In genomic region chr2:102421890-102422759, GRCh38 we compare ENCODE assay signal across 25 cellular contexts. TPM values are rescaled to one million over a fixed set of nuclear protein-coding genes. Genes with fewer than 3 reads are reported as not detected.
DNase-seq lines count a peak whose midpoint lies in the region; ATAC-seq and TF ChIP-seq lines count a peak whose summit lies in the region.
"Had no signal": no experiment of that assay in that cellular context is flagged by ENCODE, and none has a peak within 500 bp of the region (broad histone marks: within the 10 kb centered on the region; RNA-seq: fewer than 3 reads in every experiment).

No MANE protein-coding gene starts in this region.

- H3K36me3 ChIP-seq in HAP-1 (replicated peaks) (no peaks in the 10 kb centered on the region), ascending aorta (no peaks in the 10 kb centered on the region), H7 (replicated peaks; ENCODE audit: control insufficient read depth, insufficient read depth, low read length) (no peaks in the 10 kb centered on the region)

- H3K27ac Mint-ChIP-seq in activated T-cell treated with anti-CD3 and anti-CD28 coated beads, Interleukin-2, amount 50 U/mL, for 24 hours: peak overlapping the region; percentile 16
- peak overlapping the region; percentile 70 to 89 for H3K27ac Mint-ChIP-seq in T-cell
- peak overlapping the region; percentile 32 to 80 for H3K27ac Mint-ChIP-seq in activated naive CD4-positive, alpha-beta T cell treated with anti-CD3 and anti-CD28 coated beads, Interleukin-2, amount 50 U/mL, for 72 hours
- peak overlapping the region in 1 of 2 donors; percentile 100 for H3K27ac Mint-ChIP-seq in natural killer cell treated with Interleukin-12 subunit alpha and Interleukin-12 subunit beta and Interleukin-15 and Interleukin-18, amount 100 ng/mL, for 72 hours
- H3K27ac Mint-ChIP-seq: B cell had no signal

- peaks cover 57% of the 10 kb centered on the region for H3K36me3 Mint-ChIP-seq in activated T-cell treated with anti-CD3 and anti-CD28 coated beads, Interleukin-2, amount 50 U/mL, for 24 hours (ENCODE audit: low read depth)
- H3K36me3 Mint-ChIP-seq in T-cell: no peaks in the 10 kb centered on the region
- H3K36me3 Mint-ChIP-seq in activated naive CD4-positive, alpha-beta T cell treated with anti-CD3 and anti-CD28 coated beads, Interleukin-2, amount 50 U/mL, for 72 hours: peaks cover 10 to 49% of the 10 kb centered on the region in 2 donors
- H3K36me3 Mint-ChIP-seq in natural killer cell treated with Interleukin-12 subunit alpha and Interleukin-12 subunit beta and Interleukin-15 and Interleukin-18, amount 100 ng/mL, for 72 hours: peaks cover 69% of the 10 kb centered on the region

- peak overlapping the region; percentile 75 for H3K4me3 Mint-ChIP-seq in activated T-cell treated with anti-CD3 and anti-CD28 coated beads, Interleukin-2, amount 50 U/mL, for 24 hours
- H3K4me3 Mint-ChIP-seq in T-cell: peak overlapping the region; percentile 25 to 76 (median 59)
- peak overlapping the region; percentile 93 for H3K4me3 Mint-ChIP-seq in natural killer cell treated with Interleukin-12 subunit alpha and Interleukin-12 subunit beta and Interleukin-15 and Interleukin-18, amount 100 ng/mL, for 72 hours

- POLR2A ChIA-PET in T-cell (lab: Charles Lee): no interaction called here

- no peak for TF ChIP-seq CTCF in ascending aorta (IDR thresholded peaks at IDR 0.05)

- H3K4me1 Mint-ChIP-seq in activated T-cell treated with anti-CD3 and anti-CD28 coated beads, Interleukin-2, amount 50 U/mL, for 24 hours (ENCODE audit: low read depth): peaks cover 92% of the 10 kb centered on the region
- H3K4me1 Mint-ChIP-seq in T-cell: peaks cover 59 to 86% (median 70%) of the 10 kb centered on the region in 3 donors
- peaks cover 50 to 84% of the 10 kb centered on the region in 2 donors for H3K4me1 Mint-ChIP-seq in natural killer cell treated with Interleukin-12 subunit alpha and Interleukin-12 subunit beta and Interleukin-15 and Interleukin-18, amount 100 ng/mL, for 72 hours (ENCODE audit: low read depth in 2 of 2)

- H3K27ac ChIP-seq in ascending aorta: no peak overlapping the region
- H3K27ac ChIP-seq: VCaP had no signal

- H3K27me3 ChIP-seq in HAP-1 (ENCODE audit: low read depth) (no peaks in the 10 kb centered on the region), ascending aorta (no peaks in the 10 kb centered on the region), H7 (ENCODE audit: control insufficient read depth, insufficient read depth, low read length) (no peaks in the 10 kb centered on the region)

- intact Hi-C loops in ascending aorta (cut with DNase I): no loop called here

- DNase-seq in activated T-cell treated with anti-CD3 and anti-CD28 coated beads, Interleukin-2, amount 50 U/mL, for 24 hours: no peak
- no peak for DNase-seq in activated T-cell treated with anti-CD3 and anti-CD28 coated beads, Interleukin-2, amount 50 U/mL, for 48 hours
- DNase-seq in T-cell (no peak), HAP-1 (ENCODE audit: low spot score in 2 of 2) (no peak), ascending aorta (ENCODE audit: low spot score in 2 of 2) (no peak), H7 (no peak)
- no peak for DNase-seq in activated naive CD4-positive, alpha-beta T cell treated with anti-CD3 and anti-CD28 coated beads, Interleukin-2, amount 50 U/mL, for 72 hours (ENCODE audit: low spot score in 2 of 2)
- no peak for DNase-seq in natural killer cell treated with Interleukin-12 subunit alpha and Interleukin-12 subunit beta and Interleukin-15 and Interleukin-18, amount 100 ng/mL, for 72 hours (ENCODE audit: low spot score)
- DNase-seq: activated CD4-positive, alpha-beta T cell treated with anti-CD3 and anti-CD28 coated beads, Interleukin-2, amount 50 U/mL, for 1 hour; amniotic stem cell; Caco-2; NCI-H1092 treated with DMSO at 0.1 percent for 48 hours; NCI-H1930; NCI-H345; PC-3; SHP77 treated with DMSO at 0.1 percent for 48 hours; stimulated activated CD4-positive, alpha-beta T cell treated with anti-CD3 and anti-CD28 coated beads, Interleukin-4, amount 100 ng/mL, for 4 hours; SW 1271; trophoblast cell had no signal

- in situ Hi-C loops in HAP-1 (cut with MboI; ENCODE audit: low sequenced_read_pairs): no loop called here

- no peak for ATAC-seq in T-cell (replicated peaks in 1 of 4)
- peak in 1 of 2 donors; percentile 5 for ATAC-seq in activated naive CD4-positive, alpha-beta T cell treated with anti-CD3 and anti-CD28 coated beads, Interleukin-2, amount 50 U/mL, for 72 hours
- ATAC-seq in natural killer cell treated with Interleukin-12 subunit alpha and Interleukin-12 subunit beta and Interleukin-15 and Interleukin-18, amount 100 ng/mL, for 72 hours: peak; percentile 29 to 50
- ATAC-seq: PC-3 had no signal

- H3K27me3 Mint-ChIP-seq in activated T-cell treated with anti-CD3 and anti-CD28 coated beads, Interleukin-2, amount 50 U/mL, for 24 hours: no peaks in the 10 kb centered on the region
- no peaks in the 10 kb centered on the region for H3K27me3 Mint-ChIP-seq in T-cell
- H3K27me3 Mint-ChIP-seq in natural killer cell treated with Interleukin-12 subunit alpha and Interleukin-12 subunit beta and Interleukin-15 and Interleukin-18, amount 100 ng/mL, for 72 hours: no peaks in the 10 kb centered on the region
- H3K27me3 Mint-ChIP-seq: B cell had no signal

- H3K4me1 ChIP-seq in HAP-1 (no peaks in the 10 kb centered on the region), ascending aorta (no peaks in the 10 kb centered on the region)
- H3K4me1 ChIP-seq: Caco-2 had no signal

- H3K4me3 ChIP-seq in HAP-1: no peak overlapping the region
- no peak overlapping the region for H3K4me3 ChIP-seq in ascending aorta
- no peak overlapping the region for H3K4me3 ChIP-seq in H7 (ENCODE audit: insufficient read depth, low read depth, low read length)

- H3K9me3 Mint-ChIP-seq in activated T-cell treated with anti-CD3 and anti-CD28 coated beads, Interleukin-2, amount 50 U/mL, for 24 hours: peaks cover 7% of the 10 kb centered on the region
- H3K9me3 Mint-ChIP-seq in T-cell: peaks cover 0 to 7% (median 0%) of the 10 kb centered on the region in 3 donors
- H3K9me3 Mint-ChIP-seq in activated naive CD4-positive, alpha-beta T cell treated with anti-CD3 and anti-CD28 coated beads, Interleukin-2, amount 50 U/mL, for 72 hours: peaks cover 5 to 6% of the 10 kb centered on the region in 2 donors
- H3K9me3 Mint-ChIP-seq in natural killer cell treated with Interleukin-12 subunit alpha and Interleukin-12 subunit beta and Interleukin-15 and Interleukin-18, amount 100 ng/mL, for 72 hours: peaks cover 2% of the 10 kb centered on the region

- CTCF ChIA-PET in T-cell (lab: Charles Lee): interaction anchor here (0.6 to 3.4 kb wide), 4 partner anchors 8 to 543 kb away, joined by 3 to 14 read pairs (median 4); no protein-coding TSS in a partner anchor

- H3K9me3 ChIP-seq in HAP-1 (no peaks in the 10 kb centered on the region), ascending aorta (no peaks in the 10 kb centered on the region)
- H3K9me3 ChIP-seq: Caco-2 had no signal

RNA-seq across cellular contexts. Expression of gene IL18RAP, which starts 0.8 kb away (rescaled TPM):
- 1 to 10 TPM; 2.5 to 9.9 (median 6.4) TPM for total RNA-seq in T-cell
- total RNA-seq in activated naive CD4-positive, alpha-beta T cell treated with anti-CD3 and anti-CD28 coated beads, Interleukin-2, amount 50 U/mL, for 72 hours: 1 to 10 TPM; 2.6 to 9.3 TPM
- 100 to 1,000 TPM; 159 to 355 TPM for total RNA-seq in natural killer cell treated with Interleukin-12 subunit alpha and Interleukin-12 subunit beta and Interleukin-15 and Interleukin-18, amount 100 ng/mL, for 72 hours
- total RNA-seq in ascending aorta: 0.11 TPM
- total RNA-seq in H7 (2014; rRNA removed; shearing (Covaris generic)): not detected in 2 replicates
- total RNA-seq: Caco-2, Daoy, LHCN-M2, myocyte, osteoblast, PC-3 had no signal

RNA-seq across cellular contexts. Expression of gene SLC9A4, which starts 50.9 kb away (rescaled TPM):
- total RNA-seq in T-cell (under 1 TPM in 2 of 5 donors, not detected in 3; 0.09 to 0.13 TPM), ascending aorta (not detected)
- under 1 TPM; 0.07 to 0.23 TPM for total RNA-seq in activated naive CD4-positive, alpha-beta T cell treated with anti-CD3 and anti-CD28 coated beads, Interleukin-2, amount 50 U/mL, for 72 hours
- total RNA-seq in natural killer cell treated with Interleukin-12 subunit alpha and Interleukin-12 subunit beta and Interleukin-15 and Interleukin-18, amount 100 ng/mL, for 72 hours: under 1 TPM; 0.10 to 0.14 TPM
- not detected in 2 replicates for total RNA-seq in H7 (2014; rRNA removed; shearing (Covaris generic))
- total RNA-seq: Daoy, osteoblast had no signal

Comparison
In these comparisons a context has a peak if more than half of its experiments do, and no peak if none do; other contexts are left out.
1. ATAC-seq: peak in natural killer cell treated with Interleukin-12 subunit alpha and Interleukin-12 subunit beta and Interleukin-15 and Interleukin-18, amount 100 ng/mL, for 72 hours (2 of 2); none in T-cell (0 of 4).
2. RNA of gene IL18RAP, which starts 0.8 kb away (total RNA-seq): 159 to 355 TPM in natural killer cell treated with Interleukin-12 subunit alpha and Interleukin-12 subunit beta and Interleukin-15 and Interleukin-18, amount 100 ng/mL, for 72 hours; 2.6 to 9.3 TPM in activated naive CD4-positive, alpha-beta T cell treated with anti-CD3 and anti-CD28 coated beads, Interleukin-2, amount 50 U/mL, for 72 hours, 2.5 to 9.9 TPM in T-cell, 0.11 TPM in ascending aorta (single experiment) and not detected in H7; every median in the first group is over 10 times any median in the second.
3. Peak in every context shown above with its lines, with median percentiles within 50 percentile points of each other: H3K4me3 Mint-ChIP-seq.